27 cellular contexts compared by ENCODE assay signal in genomic region chr13:103289661-103290060, GRCh38.
"Had no signal": no experiment of that assay in that cellular context is flagged by ENCODE, and none has a peak within 500 bp of the region (broad histone marks: within the 10 kb centered on the region; RNA-seq: fewer than 3 reads in every experiment).

No MANE protein-coding gene starts in this region.

- H3K27me3 ChIP-seq: body of pancreas, right lobe of liver, uterus had no signal

- H3K27ac ChIP-seq: body of pancreas, right lobe of liver, uterus, WERI-Rb-1 had no signal

- H3K4me1 Mint-ChIP-seq: activated naive CD4-positive, alpha-beta T cell treated with anti-CD3 and anti-CD28 coated beads, Interleukin-2, amount 10 ng/mL, durations not matched to agents 7 days and 5 days; stimulated activated effector memory CD8-positive, alpha-beta T cell treated with anti-CD3 and anti-CD28 coated beads, Interleukin-12 subunit alpha, Interleukin-12 subunit beta, amount 100 ng/mL, for 72 hours had no signal

- H3K9me3 ChIP-seq: body of pancreas, right lobe of liver, uterus had no signal

- H3K4me3 ChIP-seq: body of pancreas, right lobe of liver, uterus had no signal

- H3K4me3 Mint-ChIP-seq: activated CD4-positive, alpha-beta memory T cell treated with anti-CD3 and anti-CD28 coated beads for 36 hours; activated naive CD4-positive, alpha-beta T cell treated with anti-CD3 and anti-CD28 coated beads, Interleukin-2, amount 10 ng/mL, durations not matched to agents 7 days and 5 days; activated naive CD8-positive, alpha-beta T cell treated with anti-CD3 and anti-CD28 coated beads, Interleukin-2, amount 10 ng/mL, durations not matched to agents 7 days and 5 days; activated T-helper 1 cell treated with anti-CD3 and anti-CD28 coated beads, Interleukin-12 subunit alpha, Interleukin-12 subunit beta, Interleukin-2, Interleukin-4 antibody, amounts not matched to agents 30 ng/mL and 10 ng/mL and 1 ng/mL, durations not matched to agents 14 hours and 24 hours and 36 hours; nephron; stimulated activated effector memory CD8-positive, alpha-beta T cell treated with anti-CD3 and anti-CD28 coated beads, Interleukin-12 subunit alpha, Interleukin-12 subunit beta, amount 100 ng/mL, for 72 hours; stimulated activated naive CD8-positive, alpha-beta T cell treated with anti-CD3 and anti-CD28 coated beads, Interleukin-15, Interleukin-2, amounts not matched to agents 100 ng/mL and 50 ng/mL, for 24 hours; T-helper 1 cell treated with Interleukin-12 subunit alpha and Interleukin-12 subunit beta and Interleukin-4 antibody, amounts not matched to agents 30 μg/mL and 1 μg/mL, for 36 hours; type B pancreatic cell had no signal

- H3K4me1 ChIP-seq: body of pancreas, right lobe of liver, uterus had no signal

- H3K36me3 Mint-ChIP-seq: activated CD4-positive, alpha-beta memory T cell treated with anti-CD3 and anti-CD28 coated beads for 36 hours; activated naive CD4-positive, alpha-beta T cell treated with anti-CD3 and anti-CD28 coated beads, Interleukin-2, amount 10 ng/mL, durations not matched to agents 7 days and 5 days; activated naive CD8-positive, alpha-beta T cell treated with anti-CD3 and anti-CD28 coated beads, Interleukin-2, amount 10 ng/mL, durations not matched to agents 7 days and 5 days; stimulated activated effector memory CD8-positive, alpha-beta T cell treated with anti-CD3 and anti-CD28 coated beads, Interleukin-12 subunit alpha, Interleukin-12 subunit beta, amount 100 ng/mL, for 72 hours; type B pancreatic cell had no signal

- H3K9me3 Mint-ChIP-seq: activated naive CD8-positive, alpha-beta T cell treated with anti-CD3 and anti-CD28 coated beads, Interleukin-2, amount 10 ng/mL, durations not matched to agents 7 days and 5 days; activated T-helper 1 cell treated with anti-CD3 and anti-CD28 coated beads, Interleukin-12 subunit alpha, Interleukin-12 subunit beta, Interleukin-2, Interleukin-4 antibody, amounts not matched to agents 30 ng/mL and 10 ng/mL and 1 ng/mL, durations not matched to agents 14 hours and 24 hours and 36 hours; nephron; stimulated activated naive CD8-positive, alpha-beta T cell treated with anti-CD3 and anti-CD28 coated beads, Interleukin-15, Interleukin-2, amounts not matched to agents 100 ng/mL and 50 ng/mL, for 24 hours; T-helper 1 cell treated with Interleukin-12 subunit alpha and Interleukin-12 subunit beta and Interleukin-4 antibody, amounts not matched to agents 30 μg/mL and 1 μg/mL, for 36 hours had no signal

- H3K27ac Mint-ChIP-seq: activated CD4-positive, alpha-beta memory T cell treated with anti-CD3 and anti-CD28 coated beads for 36 hours; activated naive CD4-positive, alpha-beta T cell treated with anti-CD3 and anti-CD28 coated beads, Interleukin-2, amount 10 ng/mL, durations not matched to agents 7 days and 5 days; activated naive CD8-positive, alpha-beta T cell treated with anti-CD3 and anti-CD28 coated beads, Interleukin-2, amount 10 ng/mL, durations not matched to agents 7 days and 5 days; activated T-helper 1 cell treated with anti-CD3 and anti-CD28 coated beads, Interleukin-12 subunit alpha, Interleukin-12 subunit beta, Interleukin-2, Interleukin-4 antibody, amounts not matched to agents 30 ng/mL and 10 ng/mL and 1 ng/mL, durations not matched to agents 14 hours and 24 hours and 36 hours; stimulated activated effector memory CD8-positive, alpha-beta T cell treated with anti-CD3 and anti-CD28 coated beads, Interleukin-12 subunit alpha, Interleukin-12 subunit beta, amount 100 ng/mL, for 72 hours; stimulated activated naive CD8-positive, alpha-beta T cell treated with anti-CD3 and anti-CD28 coated beads, Interleukin-15, Interleukin-2, amounts not matched to agents 100 ng/mL and 50 ng/mL, for 24 hours; T-helper 1 cell treated with Interleukin-12 subunit alpha and Interleukin-12 subunit beta and Interleukin-4 antibody, amounts not matched to agents 30 μg/mL and 1 μg/mL, for 36 hours; type B pancreatic cell had no signal

- H3K36me3 ChIP-seq: right lobe of liver, uterus, WERI-Rb-1 had no signal

- DNase-seq: activated CD4-positive, alpha-beta memory T cell treated with anti-CD3 and anti-CD28 coated beads for 36 hours; activated CD4-positive, alpha-beta T cell treated with anti-CD3 and anti-CD28 coated beads for 48 hours; activated CD8-positive, alpha-beta memory T cell treated with anti-CD3 and anti-CD28 coated beads, Interleukin-2, amount 50 U/mL, for 4 hours; activated effector memory CD4-positive, alpha-beta T cell treated with anti-CD3 and anti-CD28 coated beads, Interleukin-2, amount 50 U/mL, for 16 hours; activated naive CD4-positive, alpha-beta T cell treated with anti-CD3 and anti-CD28 coated beads, Interleukin-2, amount 10 ng/mL, durations not matched to agents 7 days and 5 days; activated naive CD8-positive, alpha-beta T cell treated with anti-CD3 and anti-CD28 coated beads, Interleukin-2, amount 10 ng/mL, durations not matched to agents 7 days and 5 days; activated T-cell treated with anti-CD3 and anti-CD28 coated beads, Interleukin-2, amount 50 U/mL, for 1 hour; amniotic stem cell; body of pancreas; cortex of kidney; foreskin melanocyte; left cardiac atrium; left ventricle myocardium superior; right lobe of liver; stimulated activated CD4-positive, alpha-beta T cell treated with anti-CD3 and anti-CD28 coated beads, Interleukin-12 subunit alpha, Interleukin-12 subunit beta, amount 100 ng/mL, for 4 hours; stimulated activated CD4-positive, alpha-beta T cell treated with anti-CD3 and anti-CD28 coated beads, Interleukin-4, amount 100 ng/mL, for 24 hours; substantia nigra; SW 1271; T-helper 9 cell; uterus; WERI-Rb-1 had no signal

- H3K27me3 Mint-ChIP-seq: activated CD4-positive, alpha-beta memory T cell treated with anti-CD3 and anti-CD28 coated beads for 36 hours; activated naive CD4-positive, alpha-beta T cell treated with anti-CD3 and anti-CD28 coated beads, Interleukin-2, amount 10 ng/mL, durations not matched to agents 7 days and 5 days; activated naive CD8-positive, alpha-beta T cell treated with anti-CD3 and anti-CD28 coated beads, Interleukin-2, amount 10 ng/mL, durations not matched to agents 7 days and 5 days; stimulated activated naive CD8-positive, alpha-beta T cell treated with anti-CD3 and anti-CD28 coated beads, Interleukin-15, Interleukin-2, amounts not matched to agents 100 ng/mL and 50 ng/mL, for 24 hours; type B pancreatic cell had no signal
